ENCODE assay signal across 2 cellular contexts in the genomic region with DNA sequence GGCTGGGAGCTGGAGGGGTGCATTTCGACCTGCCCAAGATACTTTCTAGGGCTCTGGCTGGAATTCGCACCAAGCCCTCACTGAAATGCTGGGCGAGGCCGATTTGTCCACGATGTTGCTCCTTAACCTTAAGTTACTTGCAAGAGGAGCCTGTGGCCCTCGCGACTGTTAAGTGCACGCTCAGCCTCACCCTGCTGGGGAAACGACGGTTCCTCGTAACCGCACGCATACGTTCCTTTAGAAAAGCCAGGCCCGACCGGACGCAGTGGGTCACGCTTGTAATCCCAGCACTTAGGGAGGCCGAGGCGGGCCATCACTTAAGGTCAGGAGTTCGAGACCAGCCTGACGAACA.
TF ChIP-seq lines count a peak whose summit lies in the region.

No MANE protein-coding gene starts in this region.

TF ChIP-seq in SK-N-SH, 30 proteins besides CTCF, POLR2A, EP300 and RAD21 (continued from another document):
- TF ChIP-seq NFIC (IDR thresholded peaks at IDR 0.05; ENCODE audit: borderline replicate concordance), result no peak
- TF ChIP-seq, protein P1, sequence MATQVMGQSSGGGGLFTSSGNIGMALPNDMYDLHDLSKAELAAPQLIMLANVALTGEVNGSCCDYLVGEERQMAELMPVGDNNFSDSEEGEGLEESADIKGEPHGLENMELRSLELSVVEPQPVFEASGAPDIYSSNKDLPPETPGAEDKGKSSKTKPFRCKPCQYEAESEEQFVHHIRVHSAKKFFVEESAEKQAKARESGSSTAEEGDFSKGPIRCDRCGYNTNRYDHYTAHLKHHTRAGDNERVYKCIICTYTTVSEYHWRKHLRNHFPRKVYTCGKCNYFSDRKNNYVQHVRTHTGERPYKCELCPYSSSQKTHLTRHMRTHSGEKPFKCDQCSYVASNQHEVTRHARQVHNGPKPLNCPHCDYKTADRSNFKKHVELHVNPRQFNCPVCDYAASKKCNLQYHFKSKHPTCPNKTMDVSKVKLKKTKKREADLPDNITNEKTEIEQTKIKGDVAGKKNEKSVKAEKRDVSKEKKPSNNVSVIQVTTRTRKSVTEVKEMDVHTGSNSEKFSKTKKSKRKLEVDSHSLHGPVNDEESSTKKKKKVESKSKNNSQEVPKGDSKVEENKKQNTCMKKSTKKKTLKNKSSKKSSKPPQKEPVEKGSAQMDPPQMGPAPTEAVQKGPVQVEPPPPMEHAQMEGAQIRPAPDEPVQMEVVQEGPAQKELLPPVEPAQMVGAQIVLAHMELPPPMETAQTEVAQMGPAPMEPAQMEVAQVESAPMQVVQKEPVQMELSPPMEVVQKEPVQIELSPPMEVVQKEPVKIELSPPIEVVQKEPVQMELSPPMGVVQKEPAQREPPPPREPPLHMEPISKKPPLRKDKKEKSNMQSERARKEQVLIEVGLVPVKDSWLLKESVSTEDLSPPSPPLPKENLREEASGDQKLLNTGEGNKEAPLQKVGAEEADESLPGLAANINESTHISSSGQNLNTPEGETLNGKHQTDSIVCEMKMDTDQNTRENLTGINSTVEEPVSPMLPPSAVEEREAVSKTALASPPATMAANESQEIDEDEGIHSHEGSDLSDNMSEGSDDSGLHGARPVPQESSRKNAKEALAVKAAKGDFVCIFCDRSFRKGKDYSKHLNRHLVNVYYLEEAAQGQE (IDR thresholded peaks at IDR 0.05; ENCODE audit: low read depth, low read length), result no peak
- TF ChIP-seq RFX5 (IDR thresholded peaks at IDR 0.05; ENCODE audit: low read length), result no peak
- TF ChIP-seq MEF2A (IDR thresholded peaks at IDR 0.05; ENCODE audit: borderline replicate concordance, low read depth), result no peak
- TF ChIP-seq, protein P2, sequence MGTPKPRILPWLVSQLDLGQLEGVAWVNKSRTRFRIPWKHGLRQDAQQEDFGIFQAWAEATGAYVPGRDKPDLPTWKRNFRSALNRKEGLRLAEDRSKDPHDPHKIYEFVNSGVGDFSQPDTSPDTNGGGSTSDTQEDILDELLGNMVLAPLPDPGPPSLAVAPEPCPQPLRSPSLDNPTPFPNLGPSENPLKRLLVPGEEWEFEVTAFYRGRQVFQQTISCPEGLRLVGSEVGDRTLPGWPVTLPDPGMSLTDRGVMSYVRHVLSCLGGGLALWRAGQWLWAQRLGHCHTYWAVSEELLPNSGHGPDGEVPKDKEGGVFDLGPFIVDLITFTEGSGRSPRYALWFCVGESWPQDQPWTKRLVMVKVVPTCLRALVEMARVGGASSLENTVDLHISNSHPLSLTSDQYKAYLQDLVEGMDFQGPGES (IDR thresholded peaks at IDR 0.05; ENCODE audit: low read depth, low read length), result no peak
- TF ChIP-seq EZH2phosphoT487 (IDR thresholded peaks at IDR 0.05; ENCODE audit: borderline replicate concordance, low read depth), result no peak
- TF ChIP-seq YY1 (IDR thresholded peaks at IDR 0.05; ENCODE audit: low read depth), result no peak
- no peak for TF ChIP-seq MXI1 (IDR thresholded peaks at IDR 0.05; ENCODE audit: low read depth, low read length)
- no peak for TF ChIP-seq FOXM1 (IDR thresholded peaks at IDR 0.05; ENCODE audit: low read depth)
- TF ChIP-seq RXRA (IDR thresholded peaks at IDR 0.05; ENCODE audit: borderline replicate concordance, low read depth), result no peak
- no peak for TF ChIP-seq ELF1 (IDR thresholded peaks at IDR 0.05)

TF ChIP-seq in SK-N-SH treated with all-trans-retinoic acid at 6 μM for 48 hours, 23 proteins besides CTCF, POLR2A, EP300 and RAD21 (continued from another document):
- TF ChIP-seq, protein P3, sequence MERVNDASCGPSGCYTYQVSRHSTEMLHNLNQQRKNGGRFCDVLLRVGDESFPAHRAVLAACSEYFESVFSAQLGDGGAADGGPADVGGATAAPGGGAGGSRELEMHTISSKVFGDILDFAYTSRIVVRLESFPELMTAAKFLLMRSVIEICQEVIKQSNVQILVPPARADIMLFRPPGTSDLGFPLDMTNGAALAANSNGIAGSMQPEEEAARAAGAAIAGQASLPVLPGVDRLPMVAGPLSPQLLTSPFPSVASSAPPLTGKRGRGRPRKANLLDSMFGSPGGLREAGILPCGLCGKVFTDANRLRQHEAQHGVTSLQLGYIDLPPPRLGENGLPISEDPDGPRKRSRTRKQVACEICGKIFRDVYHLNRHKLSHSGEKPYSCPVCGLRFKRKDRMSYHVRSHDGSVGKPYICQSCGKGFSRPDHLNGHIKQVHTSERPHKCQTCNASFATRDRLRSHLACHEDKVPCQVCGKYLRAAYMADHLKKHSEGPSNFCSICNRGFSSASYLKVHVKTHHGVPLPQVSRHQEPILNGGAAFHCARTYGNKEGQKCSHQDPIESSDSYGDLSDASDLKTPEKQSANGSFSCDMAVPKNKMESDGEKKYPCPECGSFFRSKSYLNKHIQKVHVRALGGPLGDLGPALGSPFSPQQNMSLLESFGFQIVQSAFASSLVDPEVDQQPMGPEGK (CRISPR knock-in tag; IDR thresholded peaks at IDR 0.05; ENCODE audit: borderline replicate concordance), result no peak
- TF ChIP-seq ISL1 (CRISPR knock-in tag; IDR thresholded peaks at IDR 0.05) (no peak), TCF4 (CRISPR knock-in tag; IDR thresholded peaks at IDR 0.05; ENCODE audit: borderline replicate concordance) (no peak), ARNTL (CRISPR knock-in tag; IDR thresholded peaks at IDR 0.05; ENCODE audit: borderline replicate concordance, low read depth) (no peak), CSDC2 (CRISPR knock-in tag; IDR thresholded peaks at IDR 0.05) (no peak), ESRRG (CRISPR knock-in tag; IDR thresholded peaks at IDR 0.05) (no peak)
